In genomic region chr20:45821942-45822341, GRCh38 we compare ENCODE assay signal across 13 cellular contexts. TPM values are rescaled to one million over a fixed set of nuclear protein-coding genes. Genes with fewer than 3 reads are reported as not detected.
"Had no signal": no experiment of that assay in that cellular context is flagged by ENCODE, and none has a peak within 500 bp of the region (broad histone marks: within the 10 kb centered on the region; RNA-seq: fewer than 3 reads in every experiment).

No MANE protein-coding gene starts in this region.

- DNase-seq: anterior cingulate cortex; lower lobe of right lung; midbrain; naive thymus-derived CD4-positive, alpha-beta T cell; right cardiac atrium; spleen; stimulated activated CD4-positive, alpha-beta T cell treated with anti-CD3 and anti-CD28 coated beads, Interleukin-1b, Interleukin-23, amount 100 ng/mL, for 48 hours; stimulated activated naive B cell treated with anti-CD40 and anti-IgM and Interleukin-4, amounts not matched to agents 10 μg/mL and 1 μg/mL and 100 μg/mL, for 72 hours had no signal

- H3K4me3 ChIP-seq: lower lobe of right lung, spleen had no signal

- H3K9me3 ChIP-seq: breast epithelium, lower lobe of right lung, spleen had no signal

- H3K36me3 ChIP-seq: breast epithelium, lower lobe of right lung had no signal

- ATAC-seq: naive thymus-derived CD4-positive, alpha-beta T cell had no signal

- H3K27ac ChIP-seq: breast epithelium, lower lobe of right lung, spleen had no signal

RNA-seq across cellular contexts. Expression of gene TNNC2, which starts 5.2 kb away (rescaled TPM):
- total RNA-seq: activated naive CD4-positive, alpha-beta T cell treated with anti-CD3 and anti-CD28 coated beads, Interleukin-2, amount 50 U/mL, for 72 hours; activated T-helper 2 cell treated with anti-CD3 and anti-CD28 coated beads, Interferon-gamma antibody, Interleukin-2, Interleukin-4, amounts not matched to agents 10 μg/mL and 5 μg/mL and 100 μg/mL, durations not matched to agents 14 hours and 24 hours and 36 hours; dermis microvascular lymphatic vessel endothelial cell; esophagus mucosa; lower lobe of right lung had no signal
- polyA plus RNA-seq: naive thymus-derived CD4-positive, alpha-beta T cell had no signal

RNA-seq across cellular contexts. Expression of gene UBE2C, which starts 9.5 kb away (rescaled TPM):
- polyA plus RNA-seq: naive thymus-derived CD4-positive, alpha-beta T cell had no signal

RNA-seq across cellular contexts. Expression of gene WFDC3, which starts 30.3 kb away (rescaled TPM):
- total RNA-seq: activated T-helper 2 cell treated with anti-CD3 and anti-CD28 coated beads, Interferon-gamma antibody, Interleukin-2, Interleukin-4, amounts not matched to agents 10 μg/mL and 5 μg/mL and 100 μg/mL, durations not matched to agents 14 hours and 24 hours and 36 hours; dermis microvascular lymphatic vessel endothelial cell; esophagus mucosa; naive thymus-derived CD4-positive, alpha-beta T cell; spleen had no signal
- polyA plus RNA-seq: naive thymus-derived CD4-positive, alpha-beta T cell had no signal
